ENCODE assay signal across 8 cellular contexts in the genomic region with DNA sequence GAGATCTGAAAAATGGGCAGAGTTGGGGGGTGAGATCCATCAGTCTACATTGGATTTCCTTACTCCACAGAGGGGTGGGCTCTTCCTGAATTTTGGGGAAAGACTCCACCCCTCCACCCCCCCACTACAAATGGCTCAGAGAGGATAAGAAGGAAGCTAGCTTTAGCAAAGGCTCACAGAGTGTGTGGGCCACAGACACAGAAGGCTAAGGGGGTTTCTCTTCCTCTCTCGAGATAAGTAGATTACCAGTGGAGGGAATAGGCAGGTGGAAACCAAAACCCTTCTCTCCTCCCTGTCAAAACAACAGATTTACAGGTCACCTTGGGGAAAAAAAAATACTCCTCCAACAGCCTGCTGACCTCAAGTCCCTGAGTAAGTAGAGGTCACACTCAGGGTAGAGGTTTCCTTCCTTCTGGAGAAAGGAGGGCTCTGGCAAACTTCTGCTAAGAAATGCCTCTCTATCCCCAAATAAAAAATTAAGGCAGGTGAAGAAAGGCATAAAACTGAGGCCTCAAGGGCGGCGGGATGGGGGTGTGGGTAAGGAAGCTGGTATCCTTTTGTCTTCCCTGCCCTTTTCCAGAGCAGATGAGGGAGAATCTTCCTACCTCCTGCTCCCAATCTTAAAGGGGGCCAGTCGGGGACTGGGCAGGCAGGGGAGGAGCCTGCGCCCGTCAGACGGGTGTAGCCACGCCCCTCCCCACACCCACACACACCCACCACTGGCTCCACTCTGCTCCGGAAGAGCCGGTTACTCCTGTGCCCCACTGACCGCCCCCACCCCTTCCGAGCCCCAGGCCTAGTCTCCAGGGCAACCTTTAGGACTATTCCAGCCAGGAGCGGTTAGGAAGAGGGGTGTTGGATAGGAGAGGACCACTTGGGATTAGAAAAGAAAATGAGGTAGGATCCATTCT. TPM values are rescaled to one million over a fixed set of nuclear protein-coding genes. Genes with fewer than 3 reads are reported as not detected.
DNase-seq lines count a peak whose midpoint lies in the region; ATAC-seq and TF ChIP-seq lines count a peak whose summit lies in the region.

No MANE protein-coding gene starts in this region.

- peaks cover 66 to 70% of the 10 kb centered on the region in 2 donors for H3K4me1 Mint-ChIP-seq in natural killer cell treated with Interleukin-12 subunit alpha and Interleukin-12 subunit beta and Interleukin-15 and Interleukin-18, amount 100 ng/mL, for 72 hours (ENCODE audit: low read depth in 2 of 2)

- no peaks in the 10 kb centered on the region for H3K27me3 ChIP-seq in tibial nerve

- TF ChIP-seq POLR2A in tibial nerve (IDR thresholded peaks at IDR 0.05), result peak in 1 of 2 donors; percentile 38

- no peaks in the 10 kb centered on the region for H3K27me3 Mint-ChIP-seq in natural killer cell treated with Interleukin-12 subunit alpha and Interleukin-12 subunit beta and Interleukin-15 and Interleukin-18, amount 100 ng/mL, for 72 hours

- 4 to 5% methylated on average over 13 of the region's 13 CpGs for WGBS in tibial nerve, 2 donors

- DNase-seq in DMS114 treated with DMSO at 0.1 percent for 48 hours (lab: John Stamatoyannopoulos, UW; ENCODE audit: unreplicated experiment) (peak; percentile 58), HCEC 1CT (peak; percentile 45), NOMO-1 (lab: John Stamatoyannopoulos, UW; ENCODE audit: unreplicated experiment in 2 of 2) (peak; percentile 57 to 58), fibroblast of gingiva (ENCODE audit: low read depth) (peak; percentile 38), tibial nerve (ENCODE audit: low spot score in 2 of 2) (peak; percentile 48 to 64)
- DNase-seq in activated T-helper 1 cell treated with anti-CD3 and anti-CD28 coated beads, Interleukin-2, amount 50 U/mL, for 16 hours (ENCODE audit: low read depth in 1 of 2, low spot score in 1 of 2), result peak; percentile 14 to 42
- DNase-seq in natural killer cell treated with Interleukin-12 subunit alpha and Interleukin-12 subunit beta and Interleukin-15 and Interleukin-18, amount 100 ng/mL, for 72 hours (ENCODE audit: low spot score), result peak; percentile 85

- H3K27ac Mint-ChIP-seq in natural killer cell treated with Interleukin-12 subunit alpha and Interleukin-12 subunit beta and Interleukin-15 and Interleukin-18, amount 100 ng/mL, for 72 hours, result peak overlapping the region; percentile 82 to 97

- no peaks in the 10 kb centered on the region for H3K36me3 ChIP-seq in tibial nerve

- peak overlapping the region; percentile 99 for H3K4me3 Mint-ChIP-seq in natural killer cell treated with Interleukin-12 subunit alpha and Interleukin-12 subunit beta and Interleukin-15 and Interleukin-18, amount 100 ng/mL, for 72 hours

- TF ChIP-seq EP300 in tibial nerve (IDR thresholded peaks at IDR 0.05), result peak in 1 of 2 donors; percentile 15

- no peaks in the 10 kb centered on the region for H3K9me3 ChIP-seq in tibial nerve

- TF ChIP-seq CTCF in tibial nerve (IDR thresholded peaks at IDR 0.05), result no peak

- H3K4me3 ChIP-seq in tibial nerve, result peak overlapping the region in 3 of 4 donors; percentile 0 to 80 (median 31)

- peak overlapping the region; percentile 61 to 99 (median 97) for H3K27ac ChIP-seq in tibial nerve

- peaks cover 6% of the 10 kb centered on the region for H3K36me3 Mint-ChIP-seq in natural killer cell treated with Interleukin-12 subunit alpha and Interleukin-12 subunit beta and Interleukin-15 and Interleukin-18, amount 100 ng/mL, for 72 hours

- H3K4me1 ChIP-seq in tibial nerve, result peaks cover 0 to 57% (median 48%) of the 10 kb centered on the region in 4 donors

- ATAC-seq in natural killer cell treated with Interleukin-12 subunit alpha and Interleukin-12 subunit beta and Interleukin-15 and Interleukin-18, amount 100 ng/mL, for 72 hours, result peak; percentile 55 to 63
- ATAC-seq in HG03039 (IDR thresholded peaks at IDR 0.05; ENCODE audit: unreplicated experiment), result no peak

- H3K9me3 Mint-ChIP-seq in natural killer cell treated with Interleukin-12 subunit alpha and Interleukin-12 subunit beta and Interleukin-15 and Interleukin-18, amount 100 ng/mL, for 72 hours, result no peaks in the 10 kb centered on the region

RNA-seq across cellular contexts. Expression of gene BAZ2A, which starts 1.9 kb away (rescaled TPM):
- total RNA-seq in natural killer cell treated with Interleukin-12 subunit alpha and Interleukin-12 subunit beta and Interleukin-15 and Interleukin-18, amount 100 ng/mL, for 72 hours, result 100 to 1,000 TPM; 140 to 153 TPM
- total RNA-seq in tibial nerve, result 100 to 1,000 TPM; 117 to 178 (median 159) TPM

RNA-seq across cellular contexts. Expression of gene ATP5F1B, which starts 13.7 kb away (rescaled TPM):
- total RNA-seq in natural killer cell treated with Interleukin-12 subunit alpha and Interleukin-12 subunit beta and Interleukin-15 and Interleukin-18, amount 100 ng/mL, for 72 hours, result 100 to 1,000 TPM; 663 to 739 TPM
- total RNA-seq in tibial nerve, result 100 to 1,000 TPM; 293 to 326 (median 296) TPM

RNA-seq across cellular contexts. Expression of gene PTGES3, which starts 56.0 kb away (rescaled TPM):
- total RNA-seq in natural killer cell treated with Interleukin-12 subunit alpha and Interleukin-12 subunit beta and Interleukin-15 and Interleukin-18, amount 100 ng/mL, for 72 hours, result 100 to 1,000 TPM; 201 to 270 TPM
- 10 to 100 TPM; 71.0 to 84.0 (median 77.2) TPM for total RNA-seq in tibial nerve

Comparison
In these comparisons a context has a peak if more than half of its experiments do, and no peak if none do; other contexts are left out.
1. DNase-seq: peak in every context shown above with its lines; median percentile 85 in natural killer cell treated with Interleukin-12 subunit alpha and Interleukin-12 subunit beta and Interleukin-15 and Interleukin-18, amount 100 ng/mL, for 72 hours; 58 in DMS114 treated with DMSO at 0.1 percent for 48 hours; 58 in NOMO-1; 56 in tibial nerve; 45 in HCEC 1CT; 38 in fibroblast of gingiva; 28 in activated T-helper 1 cell treated with anti-CD3 and anti-CD28 coated beads, Interleukin-2, amount 50 U/mL, for 16 hours.